In genomic region chr4:55336138-55337034, GRCh38 we compare ENCODE assay signal across 1 cellular context.
TF ChIP-seq lines count a peak whose summit lies in the region.

No MANE protein-coding gene starts in this region.

TF ChIP-seq in K562, 482 proteins besides CTCF, POLR2A, EP300 and RAD21 (continued from another document):
- TF ChIP-seq VEZF1 (CRISPR knock-in tag; IDR thresholded peaks at IDR 0.05) (peak; percentile 70; the same call in 1 of the 2 replicates), ZNF384 (IDR thresholded peaks at IDR 0.05; ENCODE audit: low read depth, low read length) (no peak), THAP12 (CRISPR knock-in tag; IDR thresholded peaks at IDR 0.05) (no peak), NCOA4 (IDR thresholded peaks at IDR 0.05; ENCODE audit: partially characterized antibody) (no peak), ID3 (CRISPR knock-in tag; IDR thresholded peaks at IDR 0.05) (no peak), ID3 (tag; IDR thresholded peaks at IDR 0.05) (no peak), THRB (CRISPR knock-in tag; conservative IDR thresholded peaks at IDR 0.05) (no peak), DLX4 (CRISPR knock-in tag; IDR thresholded peaks at IDR 0.05) (no peak), CHD2 (IDR thresholded peaks at IDR 0.05; ENCODE audit: low read depth, low read length) (no peak), FOXK2 (conservative IDR thresholded peaks at IDR 0.05 in 1 of 2, IDR thresholded peaks at IDR 0.05 in 1 of 2; ENCODE audit: low read depth in 2 of 2) (no peak), NFRKB (IDR thresholded peaks at IDR 0.05; ENCODE audit: low read depth) (no peak), KLF6 (CRISPR knock-in tag; IDR thresholded peaks at IDR 0.05; ENCODE audit: borderline replicate concordance) (no peak), SIN3B (IDR thresholded peaks at IDR 0.05; ENCODE audit: low read depth) (no peak), SIN3A (IDR thresholded peaks at IDR 0.05; ENCODE audit: borderline replicate concordance in 2 of 2, control insufficient read depth in 1 of 2, low read depth in 2 of 2, low read length in 2 of 2) (no peak), ZZZ3 (IDR thresholded peaks at IDR 0.05) (no peak), TEAD2 (tag; IDR thresholded peaks at IDR 0.05) (no peak), ETV5 (CRISPR knock-in tag; IDR thresholded peaks at IDR 0.05; ENCODE audit: low read depth) (no peak), ZNF830 (CRISPR knock-in tag; IDR thresholded peaks at IDR 0.05) (no peak), E2F1 (CRISPR knock-in tag; IDR thresholded peaks at IDR 0.05) (no peak), REST (CRISPR knock-in tag; IDR thresholded peaks at IDR 0.05; ENCODE audit: low read depth) (no peak), ZNF766 (CRISPR knock-in tag; conservative IDR thresholded peaks at IDR 0.05) (no peak), TEAD4 (IDR thresholded peaks at IDR 0.05; ENCODE audit: low read length) (no peak), TEAD4 (CRISPR knock-in tag; IDR thresholded peaks at IDR 0.05; ENCODE audit: borderline replicate concordance) (no peak), FIP1L1 (IDR thresholded peaks at IDR 0.05; ENCODE audit: low read depth, low read length, poor library complexity, severe bottlenecking) (no peak), KLF16 (IDR thresholded peaks at IDR 0.05) (no peak), RFX7 (CRISPR knock-in tag; IDR thresholded peaks at IDR 0.05) (no peak), MEF2A (IDR thresholded peaks at IDR 0.05; ENCODE audit: control insufficient read depth, low read depth, low read length) (no peak), ZBTB9 (CRISPR knock-in tag; IDR thresholded peaks at IDR 0.05) (no peak), SETDB1 (IDR thresholded peaks at IDR 0.05; ENCODE audit: low read length) (no peak), CCAR2 (IDR thresholded peaks at IDR 0.05; ENCODE audit: low read depth, low read length) (no peak), NRF1 (conservative IDR thresholded peaks at IDR 0.05 in 1 of 2, IDR thresholded peaks at IDR 0.05 in 1 of 2) (no peak), ZNF316 (IDR thresholded peaks at IDR 0.05) (no peak), BDP1 (IDR thresholded peaks at IDR 0.05; ENCODE audit: insufficient read depth, insufficient read length) (no peak), GMEB1 (CRISPR knock-in tag; IDR thresholded peaks at IDR 0.05) (no peak), SMC3 (conservative IDR thresholded peaks at IDR 0.05; ENCODE audit: insufficient read depth, low read depth, low read length) (no peak)
